24 cellular contexts compared by ENCODE assay signal in genomic region chr17:78269893-78270490, GRCh38. TPM values are rescaled to one million over a fixed set of nuclear protein-coding genes. Genes with fewer than 3 reads are reported as not detected.
DNase-seq lines count a peak whose midpoint lies in the region; ATAC-seq and TF ChIP-seq lines count a peak whose summit lies in the region.
"Had no signal": no experiment of that assay in that cellular context is flagged by ENCODE, and none has a peak within 500 bp of the region (broad histone marks: within the 10 kb centered on the region; RNA-seq: fewer than 3 reads in every experiment).

No MANE protein-coding gene starts in this region.

- no peaks in the 10 kb centered on the region for H4K20me1 ChIP-seq in smooth muscle cell (ENCODE audit: low read depth)

- TF ChIP-seq CTCF in right atrium auricular region (IDR thresholded peaks at IDR 0.05) (no peak), WERI-Rb-1 (IDR thresholded peaks at IDR 0.05; ENCODE audit: low read depth, low read length) (no peak), smooth muscle cell (IDR thresholded peaks at IDR 0.05; ENCODE audit: borderline replicate concordance, insufficient read depth, poor library complexity, severe bottlenecking) (no peak), brain microvascular endothelial cell (IDR thresholded peaks at IDR 0.05; ENCODE audit: low read depth, low read length, missing control alignments) (no peak)

- no peaks in the 10 kb centered on the region for H3K79me2 ChIP-seq in mesendoderm (ENCODE audit: control insufficient read depth, insufficient read depth, low read length)
- H3K79me2 ChIP-seq in smooth muscle cell (ENCODE audit: low read depth), result peaks cover 6% of the 10 kb centered on the region

- H3F3A ChIP-seq in smooth muscle cell (ENCODE audit: low read depth), result peaks cover 4% of the 10 kb centered on the region

- peak overlapping the region; percentile 77 for H3K18ac ChIP-seq in mesendoderm (ENCODE audit: low read length)

- H3K27ac ChIP-seq in right atrium auricular region (no peak overlapping the region), WERI-Rb-1 (peak overlapping the region; percentile 51), mesendoderm (ENCODE audit: low read depth, low read length) (peak overlapping the region; percentile 91), smooth muscle cell (ENCODE audit: low read depth) (peak overlapping the region; percentile 74), brain microvascular endothelial cell (no peak overlapping the region)
- H3K27ac ChIP-seq: VCaP had no signal

- H4K5ac ChIP-seq in mesendoderm (ENCODE audit: low read length), result no peak overlapping the region

- no peaks in the 10 kb centered on the region for H3K36me3 ChIP-seq in right atrium auricular region
- H3K36me3 ChIP-seq in WERI-Rb-1, result no peaks in the 10 kb centered on the region
- H3K36me3 ChIP-seq in mesendoderm (ENCODE audit: control insufficient read depth, insufficient read depth, low read length), result no peaks in the 10 kb centered on the region
- H3K36me3 ChIP-seq in smooth muscle cell (ENCODE audit: low read depth), result no peaks in the 10 kb centered on the region
- no peaks in the 10 kb centered on the region for H3K36me3 ChIP-seq in brain microvascular endothelial cell (replicated peaks)

- H3K9ac ChIP-seq in mesendoderm (ENCODE audit: low read length) (peak overlapping the region; percentile 82), smooth muscle cell (ENCODE audit: low read depth) (peak overlapping the region; percentile 35)

- DNase-seq in Right ventricle myocardium superior, result peak; percentile 2
- no peak for DNase-seq in right atrium auricular region (ENCODE audit: low spot score)
- DNase-seq in WERI-Rb-1, result no peak
- peak; percentile 51 for DNase-seq in mesendoderm
- no peak for DNase-seq in smooth muscle cell (lab: John Stamatoyannopoulos, UW; ENCODE audit: unreplicated experiment)
- no peak for DNase-seq in brain microvascular endothelial cell
- DNase-seq: activated CD8-positive, alpha-beta T cell treated with anti-CD3 and anti-CD28 coated beads for 36 hours; activated naive CD8-positive, alpha-beta T cell treated with anti-CD3 and anti-CD28 coated beads, Interleukin-2, amount 10 ng/mL, durations not matched to agents 7 days and 5 days; CD4-positive, alpha-beta memory T cell; naive B cell; NCI-H1930; NCI-H446 treated with DMSO at 0.1 percent for 48 hours; stimulated activated naive CD4-positive, alpha-beta T cell treated with Interleukin-2 at 50 U/mL for 16 hours had no signal

- H3K27me3 ChIP-seq in right atrium auricular region (no peaks in the 10 kb centered on the region), WERI-Rb-1 (ENCODE audit: insufficient read depth, low read depth, severe bottlenecking) (no peaks in the 10 kb centered on the region), mesendoderm (ENCODE audit: insufficient read depth, low read length, poor library complexity) (no peaks in the 10 kb centered on the region), smooth muscle cell (ENCODE audit: low read depth) (no peaks in the 10 kb centered on the region), brain microvascular endothelial cell (replicated peaks) (peaks cover 12% of the 10 kb centered on the region)

- H3K4me2 ChIP-seq in mesendoderm (ENCODE audit: low read length) (peak overlapping the region; percentile 30), smooth muscle cell (peak overlapping the region; percentile 87)

- H3K23ac ChIP-seq in mesendoderm (ENCODE audit: low read length), result peak overlapping the region; percentile 95

- H2BK15ac ChIP-seq in mesendoderm (replicated peaks; ENCODE audit: low read depth), result no peak overlapping the region

- no peak for ATAC-seq in Right ventricle myocardium superior (ENCODE audit: poor library complexity)
- ATAC-seq in HG03378 (IDR thresholded peaks at IDR 0.05; ENCODE audit: unreplicated experiment), result no peak
- no peak for ATAC-seq in HG03439 (IDR thresholded peaks at IDR 0.05; ENCODE audit: unreplicated experiment)
- ATAC-seq: activated CD8-positive, alpha-beta T cell treated with anti-CD3 and anti-CD28 coated beads for 36 hours had no signal

- H3K4me1 ChIP-seq in right atrium auricular region (peaks cover 0 to 10% of the 10 kb centered on the region in 2 donors), mesendoderm (ENCODE audit: control insufficient read depth, low read depth, low read length) (peaks cover 34% of the 10 kb centered on the region), smooth muscle cell (ENCODE audit: low read depth) (peaks cover 42% of the 10 kb centered on the region)

- H3K79me1 ChIP-seq in mesendoderm (ENCODE audit: low read length), result no peaks in the 10 kb centered on the region

- peak overlapping the region; percentile 62 for H2AFZ ChIP-seq in smooth muscle cell (ENCODE audit: low read depth)

- H3K9me3 ChIP-seq in right atrium auricular region, result no peaks in the 10 kb centered on the region
- peaks cover 3% of the 10 kb centered on the region for H3K9me3 ChIP-seq in WERI-Rb-1 (ENCODE audit: severe bottlenecking)
- no peaks in the 10 kb centered on the region for H3K9me3 ChIP-seq in smooth muscle cell (replicated peaks; ENCODE audit: low read depth)

- intact Hi-C loops in Right ventricle myocardium superior (cut with DNase I), result no loop called here

- peak overlapping the region; percentile 84 for H2BK120ac ChIP-seq in mesendoderm (ENCODE audit: low read depth, low read length)

- H3K4ac ChIP-seq in mesendoderm (ENCODE audit: low read depth, low read length), result peak overlapping the region; percentile 81

- H4K8ac ChIP-seq in mesendoderm (ENCODE audit: low read depth, low read length), result peak overlapping the region; percentile 41

- WGBS in mesendoderm (ENCODE audit: extremely low coverage, insufficient coverage, low lambda C conversion rate), result no CpG with 5 or more reads among the region's 10 CpGs
- WGBS in smooth muscle cell (ENCODE audit: low lambda C conversion rate), result 26% methylated on average over 10 of the region's 10 CpGs

- in situ Hi-C loops in brain microvascular endothelial cell (cut with HindIII; ENCODE audit: low pct_ligation_motif_present, low sequenced_read_pairs), result no loop called here

- H2BK5ac ChIP-seq in mesendoderm (ENCODE audit: low read length), result peak overlapping the region; percentile 96

- peak overlapping the region; percentile 90 for H2AK5ac ChIP-seq in mesendoderm (ENCODE audit: low read length)

- peak overlapping the region; percentile 96 for H3K56ac ChIP-seq in mesendoderm (ENCODE audit: low read length)

- H3K4me3 ChIP-seq in right atrium auricular region (no peak overlapping the region), WERI-Rb-1 (ENCODE audit: low read depth, low read length) (no peak overlapping the region), mesendoderm (ENCODE audit: low read length) (peak overlapping the region; percentile 11), smooth muscle cell (peak overlapping the region; percentile 28), brain microvascular endothelial cell (ENCODE audit: low read depth, low read length) (no peak overlapping the region)

RNA-seq across cellular contexts. Expression of gene TMEM235, which starts 38.6 kb away (rescaled TPM):
- total RNA-seq in Right ventricle myocardium superior (not detected), right atrium auricular region (not detected), smooth muscle cell (not detected in 2 replicates)
- not detected for polyA plus RNA-seq in mesendoderm (2013, experiment 1 of 2)
- polyA plus RNA-seq in mesendoderm (2013, experiment 2 of 2), result not detected
- not detected in 2 replicates for polyA plus RNA-seq in smooth muscle cell
- total RNA-seq: activated CD8-positive, alpha-beta T cell treated with anti-CD3 and anti-CD28 coated beads for 36 hours; activated naive CD8-positive, alpha-beta T cell treated with anti-CD3 and anti-CD28 coated beads, Interleukin-2, amount 10 ng/mL, durations not matched to agents 7 days and 5 days; CD4-positive, alpha-beta memory T cell; glomerular endothelial cell; liver; MCF 10A; renal cortical epithelial cell; T-helper 1 cell treated with Interleukin-12 subunit alpha and Interleukin-12 subunit beta and Interleukin-4 antibody, amounts not matched to agents 30 ng/mL and 1 ng/mL, for 36 hours; urinary bladder had no signal
- polyA plus RNA-seq: AG04450; CD4-positive, alpha-beta memory T cell; esophagus; urinary bladder had no signal

RNA-seq across cellular contexts. Expression of gene BIRC5, which starts 55.9 kb away (rescaled TPM):
- total RNA-seq in Right ventricle myocardium superior, result 1.7 TPM
- total RNA-seq in right atrium auricular region, result 1 to 10 TPM in 1 of 2 donors, not detected in 1; 3.7 TPM
- 69.7 TPM for polyA plus RNA-seq in mesendoderm (2013, experiment 1 of 2)
- 68.0 TPM for polyA plus RNA-seq in mesendoderm (2013, experiment 2 of 2)
- total RNA-seq in smooth muscle cell, result 7.7 and 15.3 TPM in 2 replicates
- polyA plus RNA-seq in smooth muscle cell, result 11.9 and 15.6 TPM in 2 replicates

Comparison
In these comparisons a context has a peak if more than half of its experiments do, and no peak if none do; other contexts are left out.
1. DNase-seq: peak in Right ventricle myocardium superior (single experiment) and mesendoderm (single experiment); none in right atrium auricular region (single experiment), WERI-Rb-1 (single experiment), smooth muscle cell (single experiment) and brain microvascular endothelial cell (single experiment).
2. H3K27ac ChIP-seq: peak in WERI-Rb-1 (single experiment), mesendoderm (single experiment) and smooth muscle cell (single experiment); none in right atrium auricular region (0 of 2) and brain microvascular endothelial cell (single experiment).
3. H3K4me3 ChIP-seq: peak in mesendoderm (single experiment) and smooth muscle cell (single experiment); none in right atrium auricular region (0 of 2), WERI-Rb-1 (single experiment) and brain microvascular endothelial cell (single experiment).